Comparison of ENCODE assay signal across 24 cellular contexts in genomic region chr12:98229539-98229921, GRCh38.
"Had no signal": no experiment of that assay in that cellular context is flagged by ENCODE, and none has a peak within 500 bp of the region (broad histone marks: within the 10 kb centered on the region; RNA-seq: fewer than 3 reads in every experiment).

No MANE protein-coding gene starts in this region.

- H3K27ac Mint-ChIP-seq: dendritic cell treated with granulocyte-macrophage colony-stimulating factor and Interleukin-4, amounts not matched to agents 40 ng/mL and 50 ng/mL, for 4 days; effector memory CD8-positive, alpha-beta T cell; endodermal cell; naive thymus-derived CD4-positive, alpha-beta T cell had no signal

- DNase-seq: colonic mucosa; cortex of kidney; effector CD8-positive, alpha-beta T cell; effector memory CD8-positive, alpha-beta T cell; endodermal cell; erythroblast; esophagus squamous epithelium; foreskin fibroblast; foreskin melanocyte; gastrocnemius medialis; glutamatergic neuron; head of caudate nucleus; heart right ventricle; hippocampal formation; left cardiac atrium; left lung; left ventricle myocardium superior; lower lobe of right lung; mesenchymal stem cell; midbrain; naive thymus-derived CD4-positive, alpha-beta T cell had no signal

- H3K4me1 ChIP-seq: colonic mucosa, gastrocnemius medialis, heart right ventricle, left lung, lower lobe of right lung had no signal

- H3K4me1 Mint-ChIP-seq: naive thymus-derived CD4-positive, alpha-beta T cell had no signal

- H3K36me3 ChIP-seq: colonic mucosa, esophagus squamous epithelium, gastrocnemius medialis, heart right ventricle, left lung, lower lobe of right lung had no signal

- H3K27me3 ChIP-seq: colonic mucosa, esophagus squamous epithelium, gastrocnemius medialis, heart right ventricle, left lung had no signal

- ATAC-seq: effector memory CD8-positive, alpha-beta T cell; esophagus mucosa; gastrocnemius medialis; heart right ventricle; left cardiac atrium; left lung; left ventricle myocardium superior; lower lobe of right lung; naive thymus-derived CD4-positive, alpha-beta T cell had no signal

- H3K4me3 Mint-ChIP-seq: dendritic cell treated with granulocyte-macrophage colony-stimulating factor and Interleukin-4, amounts not matched to agents 40 ng/mL and 50 ng/mL, for 4 days; effector memory CD8-positive, alpha-beta T cell; endodermal cell; naive thymus-derived CD4-positive, alpha-beta T cell had no signal

- H3K27me3 Mint-ChIP-seq: dendritic cell treated with granulocyte-macrophage colony-stimulating factor and Interleukin-4, amounts not matched to agents 40 ng/mL and 50 ng/mL, for 4 days had no signal

- H3K9me3 Mint-ChIP-seq: dendritic cell treated with granulocyte-macrophage colony-stimulating factor and Interleukin-4, amounts not matched to agents 40 ng/mL and 50 ng/mL, for 4 days; effector memory CD8-positive, alpha-beta T cell had no signal

- H3K36me3 Mint-ChIP-seq: naive thymus-derived CD4-positive, alpha-beta T cell had no signal

- H3K4me3 ChIP-seq: colonic mucosa, esophagus squamous epithelium, gastrocnemius medialis, heart right ventricle, left lung, lower lobe of right lung had no signal

- H3K27ac ChIP-seq: colonic mucosa, epithelial cell of prostate, esophagus squamous epithelium, gastrocnemius medialis, heart right ventricle, left lung, lower lobe of right lung had no signal
